ENCODE assay signal across 1 cellular context in the genomic region with DNA sequence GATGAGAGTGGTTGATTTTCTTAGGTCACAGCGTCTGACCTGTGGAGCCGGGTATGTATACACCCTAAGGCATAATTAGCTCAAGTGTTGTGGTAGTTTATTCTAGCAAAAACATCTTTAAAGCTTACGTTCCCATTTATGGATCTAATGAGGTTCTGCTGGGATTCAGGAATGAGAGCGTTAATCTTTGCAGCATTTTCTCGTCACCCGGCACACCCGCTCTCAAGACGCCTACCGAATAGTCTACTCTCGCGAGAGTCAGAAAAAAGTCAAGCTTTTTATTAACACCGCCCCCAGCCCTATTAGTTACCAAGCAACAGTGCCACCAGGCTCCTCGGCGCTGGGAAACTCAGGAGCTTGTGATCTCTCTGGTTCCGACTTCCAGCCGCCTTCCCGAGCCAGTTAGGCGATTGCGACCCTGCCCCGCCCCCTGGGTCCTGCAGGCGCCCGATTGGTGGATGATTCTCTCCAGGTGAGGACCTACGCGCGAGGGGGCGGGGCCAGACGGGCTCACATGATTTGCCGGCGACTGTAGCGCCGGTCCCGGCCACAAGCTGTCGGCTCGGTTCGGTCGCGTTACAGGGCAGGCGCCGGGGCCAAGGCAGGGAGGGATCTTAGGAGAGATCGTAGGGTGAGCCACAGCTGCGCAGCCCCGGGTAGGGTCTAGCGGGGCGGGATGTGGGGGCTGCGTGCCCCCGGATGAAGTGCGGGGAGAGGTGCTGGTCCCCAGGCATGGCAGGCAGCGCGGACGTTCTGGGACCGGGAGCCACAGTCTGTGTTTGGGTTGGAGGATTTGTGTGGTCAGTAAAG.
A peak's percentile ranks its signal among the peaks of the same experiment; 100 is the strongest.
TF ChIP-seq lines count a peak whose summit lies in the region.

PFKFB2 (plus strand) TSS at position 540 of the 810 bp plus-strand sequence. CDS start 1,443 bp downstream, outside the sequence.

TF ChIP-seq in K562, 482 proteins besides CTCF, POLR2A, EP300 and RAD21 (continued from another document and continues in another):
- TF ChIP-seq, protein P1, sequence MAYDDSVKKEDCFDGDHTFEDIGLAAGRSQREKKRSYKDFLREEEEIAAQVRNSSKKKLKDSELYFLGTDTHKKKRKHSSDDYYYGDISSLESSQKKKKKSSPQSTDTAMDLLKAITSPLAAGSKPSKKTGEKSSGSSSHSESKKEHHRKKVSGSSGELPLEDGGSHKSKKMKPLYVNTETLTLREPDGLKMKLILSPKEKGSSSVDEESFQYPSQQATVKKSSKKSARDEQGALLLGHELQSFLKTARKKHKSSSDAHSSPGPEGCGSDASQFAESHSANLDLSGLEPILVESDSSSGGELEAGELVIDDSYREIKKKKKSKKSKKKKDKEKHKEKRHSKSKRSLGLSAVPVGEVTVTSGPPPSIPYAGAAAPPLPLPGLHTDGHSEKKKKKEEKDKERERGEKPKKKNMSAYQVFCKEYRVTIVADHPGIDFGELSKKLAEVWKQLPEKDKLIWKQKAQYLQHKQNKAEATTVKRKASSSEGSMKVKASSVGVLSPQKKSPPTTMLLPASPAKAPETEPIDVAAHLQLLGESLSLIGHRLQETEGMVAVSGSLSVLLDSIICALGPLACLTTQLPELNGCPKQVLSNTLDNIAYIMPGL (CRISPR knock-in tag; IDR thresholded peaks at IDR 0.05), result no peak; the same call in 1 of the 2 replicates
- TF ChIP-seq FOSL1 (tag; conservative IDR thresholded peaks at IDR 0.05) (peak; percentile 47; the same call in 1 of the 2 replicates), NFE2 (IDR thresholded peaks at IDR 0.05; ENCODE audit: low read depth) (no peak), ZNF57 (CRISPR knock-in tag; IDR thresholded peaks at IDR 0.05) (no peak), ILK (tag; IDR thresholded peaks at IDR 0.05; ENCODE audit: borderline replicate concordance, low read depth) (no peak), TAF1 (IDR thresholded peaks at IDR 0.05; ENCODE audit: control insufficient read depth, extremely low read depth, insufficient read depth, low read length, severe bottlenecking) (peak; percentile 90), CBFA2T2 (conservative IDR thresholded peaks at IDR 0.05) (0 out of 2 replicates have a peak, but pooled peaks have one; percentile 8), TAF9B (IDR thresholded peaks at IDR 0.05; ENCODE audit: partially characterized antibody) (no peak), DNMT1 (IDR thresholded peaks at IDR 0.05) (no peak), SIN3A (IDR thresholded peaks at IDR 0.05; ENCODE audit: borderline replicate concordance in 2 of 2, control insufficient read depth in 1 of 2, low read depth in 2 of 2, low read length in 2 of 2) (peak in 1 of 2 experiments; percentile 49; a peak in 1 of 4 replicates), PURB (CRISPR knock-in tag; IDR thresholded peaks at IDR 0.05; ENCODE audit: low read depth) (no peak), XRCC5 (IDR thresholded peaks at IDR 0.05; ENCODE audit: low read depth, low read length) (peak; percentile 62), PTTG1 (tag; IDR thresholded peaks at IDR 0.05; ENCODE audit: low read depth) (no peak), SOX6 (IDR thresholded peaks at IDR 0.05) (peak; percentile 63), ZKSCAN1 (IDR thresholded peaks at IDR 0.05; ENCODE audit: low read depth, low read length) (peak; percentile 74), IFI16 (CRISPR knock-in tag; IDR thresholded peaks at IDR 0.05) (no peak), ATF1 (CRISPR knock-in tag; IDR thresholded peaks at IDR 0.05) (no peak), ATF1 (tag; IDR thresholded peaks at IDR 0.05) (peak; percentile 91), POLR2AphosphoS5 (IDR thresholded peaks at IDR 0.05; ENCODE audit: control insufficient read depth, insufficient read depth, low read depth, low read length) (peak; percentile 86), SAFB2 (IDR thresholded peaks at IDR 0.05; ENCODE audit: borderline replicate concordance, low read depth, low read length, severe bottlenecking) (no peak), ZNF354B (CRISPR knock-in tag; IDR thresholded peaks at IDR 0.05) (no peak), FOXA1 (IDR thresholded peaks at IDR 0.05; ENCODE audit: borderline replicate concordance) (no peak), FOXA3 (CRISPR knock-in tag; conservative IDR thresholded peaks at IDR 0.05 in 1 of 2, IDR thresholded peaks at IDR 0.05 in 1 of 2) (no peak), ZNF586 (CRISPR knock-in tag; conservative IDR thresholded peaks at IDR 0.05) (no peak), CCNT2 (IDR thresholded peaks at IDR 0.05; ENCODE audit: borderline replicate concordance, extremely low read depth, insufficient read length, low read depth, low read length) (peak; percentile 87), ZFP30 (CRISPR knock-in tag; IDR thresholded peaks at IDR 0.05; ENCODE audit: borderline replicate concordance) (no peak), VEZF1 (CRISPR knock-in tag; IDR thresholded peaks at IDR 0.05) (peak; percentile 57), ZNF239 (CRISPR knock-in tag; IDR thresholded peaks at IDR 0.05) (no peak), XRCC4 (IDR thresholded peaks at IDR 0.05; ENCODE audit: extremely low read depth, insufficient read depth, insufficient read length) (no peak), RBBP5 (IDR thresholded peaks at IDR 0.05; ENCODE audit: borderline replicate concordance, insufficient read depth, low read length, poor library complexity, severe bottlenecking) (peak; percentile 70), RFX7 (CRISPR knock-in tag; IDR thresholded peaks at IDR 0.05) (no peak), TCF15 (CRISPR knock-in tag; IDR thresholded peaks at IDR 0.05) (no peak), SRSF9 (IDR thresholded peaks at IDR 0.05; ENCODE audit: borderline replicate concordance, low read depth, low read length) (no peak), CREB3L1 (IDR thresholded peaks at IDR 0.05; ENCODE audit: borderline replicate concordance, low read depth) (peak; percentile 91), IRF2 (CRISPR knock-in tag; IDR thresholded peaks at IDR 0.05) (no peak)
- TF ChIP-seq, protein P2, sequence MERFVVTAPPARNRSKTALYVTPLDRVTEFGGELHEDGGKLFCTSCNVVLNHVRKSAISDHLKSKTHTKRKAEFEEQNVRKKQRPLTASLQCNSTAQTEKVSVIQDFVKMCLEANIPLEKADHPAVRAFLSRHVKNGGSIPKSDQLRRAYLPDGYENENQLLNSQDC (CRISPR knock-in tag; IDR thresholded peaks at IDR 0.05), result 0 out of 2 replicates have a peak, but pooled peaks have one; percentile 24
- TF ChIP-seq, protein P3, sequence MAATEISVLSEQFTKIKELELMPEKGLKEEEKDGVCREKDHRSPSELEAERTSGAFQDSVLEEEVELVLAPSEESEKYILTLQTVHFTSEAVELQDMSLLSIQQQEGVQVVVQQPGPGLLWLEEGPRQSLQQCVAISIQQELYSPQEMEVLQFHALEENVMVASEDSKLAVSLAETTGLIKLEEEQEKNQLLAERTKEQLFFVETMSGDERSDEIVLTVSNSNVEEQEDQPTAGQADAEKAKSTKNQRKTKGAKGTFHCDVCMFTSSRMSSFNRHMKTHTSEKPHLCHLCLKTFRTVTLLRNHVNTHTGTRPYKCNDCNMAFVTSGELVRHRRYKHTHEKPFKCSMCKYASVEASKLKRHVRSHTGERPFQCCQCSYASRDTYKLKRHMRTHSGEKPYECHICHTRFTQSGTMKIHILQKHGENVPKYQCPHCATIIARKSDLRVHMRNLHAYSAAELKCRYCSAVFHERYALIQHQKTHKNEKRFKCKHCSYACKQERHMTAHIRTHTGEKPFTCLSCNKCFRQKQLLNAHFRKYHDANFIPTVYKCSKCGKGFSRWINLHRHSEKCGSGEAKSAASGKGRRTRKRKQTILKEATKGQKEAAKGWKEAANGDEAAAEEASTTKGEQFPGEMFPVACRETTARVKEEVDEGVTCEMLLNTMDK (IDR thresholded peaks at IDR 0.05; ENCODE audit: borderline replicate concordance, insufficient read depth, low read depth, low read length, poor library complexity, severe bottlenecking), result peak; percentile 79
- TF ChIP-seq, protein P4, sequence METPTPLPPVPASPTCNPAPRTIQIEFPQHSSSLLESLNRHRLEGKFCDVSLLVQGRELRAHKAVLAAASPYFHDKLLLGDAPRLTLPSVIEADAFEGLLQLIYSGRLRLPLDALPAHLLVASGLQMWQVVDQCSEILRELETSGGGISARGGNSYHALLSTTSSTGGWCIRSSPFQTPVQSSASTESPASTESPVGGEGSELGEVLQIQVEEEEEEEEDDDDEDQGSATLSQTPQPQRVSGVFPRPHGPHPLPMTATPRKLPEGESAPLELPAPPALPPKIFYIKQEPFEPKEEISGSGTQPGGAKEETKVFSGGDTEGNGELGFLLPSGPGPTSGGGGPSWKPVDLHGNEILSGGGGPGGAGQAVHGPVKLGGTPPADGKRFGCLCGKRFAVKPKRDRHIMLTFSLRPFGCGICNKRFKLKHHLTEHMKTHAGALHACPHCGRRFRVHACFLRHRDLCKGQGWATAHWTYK (CRISPR knock-in tag; IDR thresholded peaks at IDR 0.05), result no peak
- TF ChIP-seq, protein P5, sequence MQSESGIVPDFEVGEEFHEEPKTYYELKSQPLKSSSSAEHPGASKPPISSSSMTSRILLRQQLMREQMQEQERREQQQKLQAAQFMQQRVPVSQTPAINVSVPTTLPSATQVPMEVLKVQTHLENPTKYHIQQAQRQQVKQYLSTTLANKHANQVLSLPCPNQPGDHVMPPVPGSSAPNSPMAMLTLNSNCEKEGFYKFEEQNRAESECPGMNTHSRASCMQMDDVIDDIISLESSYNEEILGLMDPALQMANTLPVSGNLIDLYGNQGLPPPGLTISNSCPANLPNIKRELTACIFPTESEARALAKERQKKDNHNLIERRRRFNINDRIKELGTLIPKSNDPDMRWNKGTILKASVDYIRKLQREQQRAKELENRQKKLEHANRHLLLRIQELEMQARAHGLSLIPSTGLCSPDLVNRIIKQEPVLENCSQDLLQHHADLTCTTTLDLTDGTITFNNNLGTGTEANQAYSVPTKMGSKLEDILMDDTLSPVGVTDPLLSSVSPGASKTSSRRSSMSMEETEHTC (IDR thresholded peaks at IDR 0.05), result peak; percentile 93
- TF ChIP-seq, protein P6, sequence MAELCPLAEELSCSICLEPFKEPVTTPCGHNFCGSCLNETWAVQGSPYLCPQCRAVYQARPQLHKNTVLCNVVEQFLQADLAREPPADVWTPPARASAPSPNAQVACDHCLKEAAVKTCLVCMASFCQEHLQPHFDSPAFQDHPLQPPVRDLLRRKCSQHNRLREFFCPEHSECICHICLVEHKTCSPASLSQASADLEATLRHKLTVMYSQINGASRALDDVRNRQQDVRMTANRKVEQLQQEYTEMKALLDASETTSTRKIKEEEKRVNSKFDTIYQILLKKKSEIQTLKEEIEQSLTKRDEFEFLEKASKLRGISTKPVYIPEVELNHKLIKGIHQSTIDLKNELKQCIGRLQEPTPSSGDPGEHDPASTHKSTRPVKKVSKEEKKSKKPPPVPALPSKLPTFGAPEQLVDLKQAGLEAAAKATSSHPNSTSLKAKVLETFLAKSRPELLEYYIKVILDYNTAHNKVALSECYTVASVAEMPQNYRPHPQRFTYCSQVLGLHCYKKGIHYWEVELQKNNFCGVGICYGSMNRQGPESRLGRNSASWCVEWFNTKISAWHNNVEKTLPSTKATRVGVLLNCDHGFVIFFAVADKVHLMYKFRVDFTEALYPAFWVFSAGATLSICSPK (IDR thresholded peaks at IDR 0.05; ENCODE audit: borderline replicate concordance), result no peak; the same call in 1 of the 2 replicates
- TF ChIP-seq, protein P7, sequence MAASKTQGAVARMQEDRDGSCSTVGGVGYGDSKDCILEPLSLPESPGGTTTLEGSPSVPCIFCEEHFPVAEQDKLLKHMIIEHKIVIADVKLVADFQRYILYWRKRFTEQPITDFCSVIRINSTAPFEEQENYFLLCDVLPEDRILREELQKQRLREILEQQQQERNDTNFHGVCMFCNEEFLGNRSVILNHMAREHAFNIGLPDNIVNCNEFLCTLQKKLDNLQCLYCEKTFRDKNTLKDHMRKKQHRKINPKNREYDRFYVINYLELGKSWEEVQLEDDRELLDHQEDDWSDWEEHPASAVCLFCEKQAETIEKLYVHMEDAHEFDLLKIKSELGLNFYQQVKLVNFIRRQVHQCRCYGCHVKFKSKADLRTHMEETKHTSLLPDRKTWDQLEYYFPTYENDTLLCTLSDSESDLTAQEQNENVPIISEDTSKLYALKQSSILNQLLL (CRISPR knock-in tag; IDR thresholded peaks at IDR 0.05; ENCODE audit: borderline replicate concordance), result no peak
